In the genomic region with DNA sequence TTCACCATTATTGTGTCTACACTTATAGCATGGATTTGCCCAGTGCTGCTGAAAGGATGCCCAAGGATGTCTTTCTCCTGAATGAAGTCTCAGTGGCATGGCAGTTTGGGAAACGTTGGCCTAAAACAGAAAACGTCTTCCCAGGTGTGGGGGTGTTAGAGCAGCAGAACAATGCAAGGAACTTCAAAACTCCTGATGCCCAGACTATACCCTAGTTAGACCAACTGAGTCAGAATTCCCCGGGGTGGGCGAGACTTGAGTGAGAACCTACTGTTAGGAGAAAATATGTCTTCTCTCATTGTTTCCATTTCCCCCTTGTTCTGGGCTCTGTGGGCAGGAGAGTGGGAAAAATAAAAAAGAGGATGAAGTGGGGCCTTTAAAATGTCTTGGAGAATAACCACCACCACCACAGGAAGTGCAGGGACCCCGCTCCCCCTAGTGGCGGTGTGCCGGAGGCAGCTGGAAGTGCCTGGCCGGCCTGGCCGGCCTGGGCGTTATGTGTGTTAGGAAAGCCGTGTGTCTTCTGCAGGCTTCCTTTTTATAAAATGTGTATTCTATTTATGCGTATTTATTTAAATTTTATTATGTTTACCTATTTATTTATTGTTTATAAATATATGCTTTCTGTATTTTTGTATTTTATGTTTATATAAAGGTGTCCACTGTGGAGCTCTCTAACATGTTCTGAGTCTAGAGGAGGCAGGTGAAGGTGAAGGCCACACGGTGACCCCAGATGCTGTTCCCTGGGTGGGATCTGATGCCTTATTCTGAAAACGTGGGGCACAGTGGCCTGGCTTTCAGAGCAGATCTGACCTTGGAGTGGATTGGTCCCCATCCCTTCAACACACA, we compare ENCODE assay signal across 8 cellular contexts.
A peak's percentile ranks its signal among the peaks of the same experiment; 100 is the strongest.
DNase-seq lines count a peak whose midpoint lies in the region; ATAC-seq and TF ChIP-seq lines count a peak whose summit lies in the region.

No MANE protein-coding gene starts in this region.

- H3K27ac Mint-ChIP-seq in T-helper 17 cell (no peak overlapping the region), MCF 10A (ENCODE audit: low read depth, unreplicated experiment) (peak overlapping the region; percentile 89)

- peak; percentile 69 for DNase-seq in AG10803 (ENCODE audit: low read depth)
- DNase-seq in T-helper 17 cell: peak in 2 of 3 donors; percentile 6 to 11
- DNase-seq in MCF 10A (ENCODE audit: unreplicated experiment): peak; percentile 39
- DNase-seq in stimulated activated CD8-positive, alpha-beta memory T cell treated with anti-CD3 and anti-CD28 coated beads, Interleukin-15, amount 100 ng/mL, for 1 hour (ENCODE audit: low read depth): peak; percentile 13

- POLR2A ChIA-PET in MCF 10A (lab: Yijun Ruan, JAX): interaction anchor here (0.8 to 2.2 kb wide), 9 partner anchors 12 to 277 kb away, joined by 3 to 21 read pairs (median 3); no protein-coding TSS in a partner anchor

- H3K4me3 ChIP-seq in AG10803 (ENCODE audit: low read length) (no peak overlapping the region), Loucy (ENCODE audit: low read length, poor library complexity, severe bottlenecking) (no peak overlapping the region), liver (ENCODE audit: low read depth in 1 of 3, low read length in 3 of 3) (no peak overlapping the region)

- H3K27me3 ChIP-seq in Loucy (ENCODE audit: insufficient read depth, low read length, poor library complexity, severe bottlenecking) (no peaks in the 10 kb centered on the region), liver (ENCODE audit: control insufficient read depth in 4 of 4, insufficient read depth in 4 of 4, low read length in 3 of 4) (no peaks in the 10 kb centered on the region)

- no peak overlapping the region for H3K27ac ChIP-seq in liver (ENCODE audit: low read depth in 1 of 2, low read length in 2 of 2)

- TF ChIP-seq RAD21 in liver (IDR thresholded peaks at IDR 0.05): peak; percentile 92 to 93

- no peaks in the 10 kb centered on the region for H4K20me1 ChIP-seq in Loucy (ENCODE audit: insufficient read depth, low read length, poor library complexity, severe bottlenecking)

- H3K4me2 ChIP-seq in Loucy (ENCODE audit: low read depth, low read length, poor library complexity, severe bottlenecking): no peak overlapping the region

- H3K9me2 ChIP-seq in Loucy (replicated peaks; ENCODE audit: low read depth, low read length): no peaks in the 10 kb centered on the region

- intact Hi-C loops in MCF 10A (cut with micrococcal nuclease): loop anchor here (5.0 kb wide), 1 partner anchor 37 kb away; no protein-coding TSS in a partner anchor

- ATAC-seq in GM18858 (IDR thresholded peaks at IDR 0.05; ENCODE audit: unreplicated experiment) (peak; percentile 46), T-helper 17 cell (no peak), GM21423 (IDR thresholded peaks at IDR 0.05; ENCODE audit: unreplicated experiment) (no peak)

- H3K9me3 ChIP-seq in Loucy (ENCODE audit: insufficient read depth, low read depth, low read length): no peaks in the 10 kb centered on the region
- no peaks in the 10 kb centered on the region for H3K9me3 ChIP-seq in T-helper 17 cell (ENCODE audit: control insufficient read depth, low read length, poor library complexity, severe bottlenecking)
- H3K9me3 ChIP-seq in liver (ENCODE audit: control insufficient read depth in 4 of 4, low read length in 3 of 4): no peaks in the 10 kb centered on the region

- TF ChIP-seq CTCF in AG10803 (conservative IDR thresholded peaks at IDR 0.05; ENCODE audit: low read length) (peak; percentile 85), Loucy (conservative IDR thresholded peaks at IDR 0.05; ENCODE audit: low read length) (peak; percentile 79), MCF 10A (IDR thresholded peaks at IDR 0.05; ENCODE audit: unreplicated experiment) (peak; percentile 41), liver (IDR thresholded peaks at IDR 0.05; ENCODE audit: low read depth, low read length, missing input control) (peak; percentile 76)

- H3K4me1 ChIP-seq in Loucy (ENCODE audit: insufficient read depth, low read length, poor library complexity, severe bottlenecking): no peaks in the 10 kb centered on the region
- H3K4me1 ChIP-seq in liver (ENCODE audit: control insufficient read depth in 4 of 4, insufficient read depth in 4 of 4, low read length in 3 of 4): no peaks in the 10 kb centered on the region

- H3K36me3 Mint-ChIP-seq in T-helper 17 cell (ENCODE audit: low read depth) (no peaks in the 10 kb centered on the region), MCF 10A (ENCODE audit: insufficient read depth, unreplicated experiment) (peaks cover 5% of the 10 kb centered on the region)

- CTCF ChIA-PET in MCF 10A (lab: Yijun Ruan, JAX): interaction anchor here (0.5 to 0.9 kb wide), 5 partner anchors 116 to 498 kb away, joined by 3 to 4 read pairs (median 3); no protein-coding TSS in a partner anchor

- H3K9ac ChIP-seq in Loucy (ENCODE audit: low read depth, low read length, poor library complexity, severe bottlenecking) (no peak overlapping the region), liver (ENCODE audit: low read depth in 1 of 2, low read length in 2 of 2) (no peak overlapping the region)

- no peaks in the 10 kb centered on the region for H3K79me2 ChIP-seq in Loucy (ENCODE audit: insufficient read depth, low read length)

- H3K4me1 Mint-ChIP-seq in T-helper 17 cell (no peaks in the 10 kb centered on the region), MCF 10A (ENCODE audit: insufficient read depth, unreplicated experiment) (peaks cover 33% of the 10 kb centered on the region)

- no peaks in the 10 kb centered on the region for H3F3A ChIP-seq in Loucy (ENCODE audit: low read depth)

- 33% methylated on average over 14 of the region's 14 CpGs for WGBS in liver

- no peaks in the 10 kb centered on the region for H3K36me3 ChIP-seq in Loucy (ENCODE audit: insufficient read depth, low read length)
- no peaks in the 10 kb centered on the region for H3K36me3 ChIP-seq in liver (ENCODE audit: control insufficient read depth in 4 of 4, insufficient read depth in 3 of 4, low read depth in 1 of 4, low read length in 3 of 4)

- H3K27me3 Mint-ChIP-seq in T-helper 17 cell (peaks cover 8% of the 10 kb centered on the region), MCF 10A (ENCODE audit: insufficient read depth, unreplicated experiment) (no peaks in the 10 kb centered on the region)

- H3K4me3 Mint-ChIP-seq in T-helper 17 cell: no peak overlapping the region
- H3K4me3 Mint-ChIP-seq in MCF 10A (ENCODE audit: unreplicated experiment): no peak overlapping the region

- no peak overlapping the region for H2AFZ ChIP-seq in Loucy (ENCODE audit: low read length)

- no peaks in the 10 kb centered on the region for H3K9me3 Mint-ChIP-seq in MCF 10A (ENCODE audit: unreplicated experiment)

- BruUV-seq in MCF 10A (replicated peaks; lab: Mats Ljungman, UMichigan): no TSS peak

TF ChIP-seq in liver, 16 proteins besides CTCF, POLR2A, EP300 and RAD21:
- no peak for TF ChIP-seq NR2F2 (IDR thresholded peaks at IDR 0.05)
- no peak for TF ChIP-seq RXRA (IDR thresholded peaks at IDR 0.05)
- TF ChIP-seq HNF4G (IDR thresholded peaks at IDR 0.05): no peak
- no peak for TF ChIP-seq HNF4A (conservative IDR thresholded peaks at IDR 0.05)
- TF ChIP-seq SP1 (IDR thresholded peaks at IDR 0.05): no peak
- TF ChIP-seq FOXA2 (IDR thresholded peaks at IDR 0.05): no peak
- TF ChIP-seq EGR1 (IDR thresholded peaks at IDR 0.05; ENCODE audit: low read depth in 2 of 2): no peak
- TF ChIP-seq, protein P1, sequence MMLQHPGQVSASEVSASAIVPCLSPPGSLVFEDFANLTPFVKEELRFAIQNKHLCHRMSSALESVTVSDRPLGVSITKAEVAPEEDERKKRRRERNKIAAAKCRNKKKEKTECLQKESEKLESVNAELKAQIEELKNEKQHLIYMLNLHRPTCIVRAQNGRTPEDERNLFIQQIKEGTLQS (IDR thresholded peaks at IDR 0.05): no peak
- no peak for TF ChIP-seq GABPA (IDR thresholded peaks at IDR 0.05 in 1 of 2, conservative IDR thresholded peaks at IDR 0.05 in 1 of 2)

Comparison
In these comparisons a context has a peak if more than half of its experiments do, and no peak if none do; other contexts are left out.
1. DNase-seq: peak in every context shown above with its lines; median percentile 69 in AG10803; 39 in MCF 10A; 13 in stimulated activated CD8-positive, alpha-beta memory T cell treated with anti-CD3 and anti-CD28 coated beads, Interleukin-15, amount 100 ng/mL, for 1 hour; 8 in T-helper 17 cell.